ENCODE assay signal across 21 cellular contexts in the genomic region with DNA sequence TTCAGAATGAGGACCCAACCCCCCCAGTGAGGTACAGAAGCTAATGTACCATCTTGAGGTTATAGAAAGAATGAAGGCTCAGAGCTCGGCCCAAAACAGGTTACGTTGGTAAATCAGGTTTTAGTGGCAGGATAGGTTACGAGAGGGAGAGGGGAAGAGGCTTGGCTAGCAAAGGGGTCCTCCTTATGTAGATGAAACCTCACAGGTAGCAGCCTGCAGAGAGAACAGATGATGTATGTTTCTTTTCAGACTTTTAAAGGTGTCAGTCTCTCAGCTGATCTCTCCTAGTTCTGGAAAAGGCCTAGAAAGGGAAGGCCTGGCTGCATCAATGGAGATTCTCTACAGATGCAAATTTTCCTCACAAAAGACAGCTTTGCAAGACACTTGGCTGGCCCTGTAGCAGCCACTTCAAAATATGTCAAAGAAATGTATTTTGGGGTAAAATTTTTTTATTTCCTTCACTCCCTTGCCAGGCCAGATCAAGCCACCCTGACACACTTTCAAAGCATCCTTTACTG.
"Had no signal": no experiment of that assay in that cellular context is flagged by ENCODE, and none has a peak within 500 bp of the region (broad histone marks: within the 10 kb centered on the region; RNA-seq: fewer than 3 reads in every experiment).

No MANE protein-coding gene starts in this region.

- ATAC-seq: esophagus mucosa; gastrocnemius medialis; heart right ventricle; left cardiac atrium; left ventricle myocardium superior; naive thymus-derived CD4-positive, alpha-beta T cell had no signal

- H3K4me3 ChIP-seq: coronary artery, gastrocnemius medialis, heart right ventricle, lung, right atrium auricular region, sigmoid colon, skin epidermis, suprapubic skin, thyroid gland, upper lobe of left lung, uterus had no signal

- H3K9me3 ChIP-seq: gastrocnemius medialis, heart right ventricle, right atrium auricular region, sigmoid colon, suprapubic skin, thyroid gland, upper lobe of left lung, uterus had no signal

- H3K4me1 ChIP-seq: gastrocnemius medialis, right atrium auricular region, sigmoid colon, suprapubic skin, upper lobe of left lung, uterus had no signal

- H3K27ac ChIP-seq: coronary artery, gastrocnemius medialis, heart right ventricle, right atrium auricular region, sigmoid colon, skin epidermis, suprapubic skin, upper lobe of left lung, uterus had no signal

- FAIRE-seq: kidney had no signal

- H3K36me3 ChIP-seq: gastrocnemius medialis, heart right ventricle, right atrium auricular region, sigmoid colon, suprapubic skin, thyroid gland, upper lobe of left lung, uterus had no signal

- H3K27me3 ChIP-seq: gastrocnemius medialis, heart right ventricle, right atrium auricular region, sigmoid colon, suprapubic skin, thyroid gland, upper lobe of left lung, uterus had no signal

- DNase-seq: effector CD4-positive, alpha-beta T cell; gastrocnemius medialis; heart right ventricle; hypothalamus; kidney; left cardiac atrium; left ventricle myocardium superior; naive thymus-derived CD4-positive, alpha-beta T cell; posterior cingulate gyrus; sigmoid colon; stimulated activated CD4-positive, alpha-beta T cell treated with anti-CD3 and anti-CD28 coated beads, Interleukin-2, amount 100 ng/mL, for 24 hours; stimulated activated naive CD4-positive, alpha-beta T cell treated with Interleukin-2 at 50 U/mL for 16 hours; thyroid gland; upper lobe of left lung; uterus had no signal
